13 cellular contexts compared by ENCODE assay signal in genomic region chr7:96093435-96093834, GRCh38.
DNase-seq lines count a peak whose midpoint lies in the region; ATAC-seq and TF ChIP-seq lines count a peak whose summit lies in the region.
"Had no signal": no experiment of that assay in that cellular context is flagged by ENCODE, and none has a peak within 500 bp of the region (broad histone marks: within the 10 kb centered on the region; RNA-seq: fewer than 3 reads in every experiment).

No MANE protein-coding gene starts in this region.

- no peaks in the 10 kb centered on the region for H3K9me3 Mint-ChIP-seq in activated T-helper 17 cell treated with anti-CD3 and anti-CD28 coated beads, Interleukin-2, amount 50 U/mL, for 72 hours

- peaks cover 32% of the 10 kb centered on the region for H3K27me3 Mint-ChIP-seq in activated T-helper 17 cell treated with anti-CD3 and anti-CD28 coated beads, Interleukin-2, amount 50 U/mL, for 72 hours

- no peak for TF ChIP-seq CTCF in foreskin fibroblast (IDR thresholded peaks at IDR 0.05; ENCODE audit: low read depth, low read length)

- H3K4me1 Mint-ChIP-seq in activated T-helper 17 cell treated with anti-CD3 and anti-CD28 coated beads, Interleukin-2, amount 50 U/mL, for 72 hours: no peaks in the 10 kb centered on the region

- H3K36me3 Mint-ChIP-seq in activated T-helper 17 cell treated with anti-CD3 and anti-CD28 coated beads, Interleukin-2, amount 50 U/mL, for 72 hours (ENCODE audit: low read depth): no peaks in the 10 kb centered on the region

- DNase-seq in ACHN (peak; percentile 57), HCEC 1CT (peak; percentile 81), foreskin fibroblast (peak; percentile 37 to 69), NCI-H1417 (lab: John Stamatoyannopoulos, UW) (no peak), DMS153 treated with DMSO at 0.1 percent for 48 hours (lab: John Stamatoyannopoulos, UW; ENCODE audit: unreplicated experiment) (no peak), NAMALWA (ENCODE audit: low spot score) (no peak)
- DNase-seq: dorsolateral prefrontal cortex, GOT3, SHP77, sigmoid colon, thyroid gland had no signal

- no peak overlapping the region for H3K27ac Mint-ChIP-seq in activated T-helper 17 cell treated with anti-CD3 and anti-CD28 coated beads, Interleukin-2, amount 50 U/mL, for 72 hours

- peak; percentile 55 for ATAC-seq in activated T-helper 17 cell treated with anti-CD3 and anti-CD28 coated beads, Interleukin-2, amount 50 U/mL, for 72 hours (replicated peaks)
- ATAC-seq in GM21367 (IDR thresholded peaks at IDR 0.05; ENCODE audit: unreplicated experiment): no peak

- no peak overlapping the region for H3K4me3 ChIP-seq in foreskin fibroblast (ENCODE audit: low read depth in 1 of 2, low read length in 2 of 2)
- H3K4me3 ChIP-seq: dorsolateral prefrontal cortex, sigmoid colon, thyroid gland had no signal

- in situ Hi-C loops in ACHN (cut with HindIII; ENCODE audit: low pct_ligation_motif_present, low pct_unique_long_range_greater_than_20kb, low sequenced_read_pairs): no loop called here

- H3K4me3 Mint-ChIP-seq in activated T-helper 17 cell treated with anti-CD3 and anti-CD28 coated beads, Interleukin-2, amount 50 U/mL, for 72 hours: no peak overlapping the region

Comparison
In these comparisons a context has a peak if more than half of its experiments do, and no peak if none do; other contexts are left out.
1. DNase-seq: peak in ACHN (single experiment), HCEC 1CT (single experiment) and foreskin fibroblast (2 of 2); none in NCI-H1417 (0 of 3), DMS153 treated with DMSO at 0.1 percent for 48 hours (single experiment) and NAMALWA (single experiment).